7 cellular contexts compared by ENCODE assay signal in genomic region chr2:210183936-210184335, GRCh38. TPM values are rescaled to one million over a fixed set of nuclear protein-coding genes. Genes with fewer than 3 reads are reported as not detected.
"Had no signal": no experiment of that assay in that cellular context is flagged by ENCODE, and none has a peak within 500 bp of the region (broad histone marks: within the 10 kb centered on the region; RNA-seq: fewer than 3 reads in every experiment).

No MANE protein-coding gene starts in this region.

RNA-seq across cellular contexts. Expression of gene ACADL, which starts 41.3 kb away (rescaled TPM):
- total RNA-seq: GM23248, H7, HepG2, HFFc6, HT1080 had no signal
- polyA plus RNA-seq: GM23248, HepG2, IgD-negative memory B cell, K562 had no signal
